11 cellular contexts compared by ENCODE assay signal in genomic region chr17:43018932-43019331, GRCh38. TPM values are rescaled to one million over a fixed set of nuclear protein-coding genes. Genes with fewer than 3 reads are reported as not detected.
DNase-seq lines count a peak whose midpoint lies in the region; ATAC-seq and TF ChIP-seq lines count a peak whose summit lies in the region.
"Had no signal": no experiment of that assay in that cellular context is flagged by ENCODE, and none has a peak within 500 bp of the region (broad histone marks: within the 10 kb centered on the region; RNA-seq: fewer than 3 reads in every experiment).

No MANE protein-coding gene starts in this region.

- H3K4me1 Mint-ChIP-seq in activated CD4-positive, alpha-beta T cell treated with anti-CD3 and anti-CD28 coated beads, Interleukin-2, amount 10 ng/mL, durations not matched to agents 24 days and 14 days = peaks cover 21% of the 10 kb centered on the region

- ATAC-seq in right cardiac atrium = no peak

- H2BK5ac ChIP-seq in mesenchymal stem cell (ENCODE audit: low read depth, low read length, poor library complexity, severe bottlenecking) = no peak overlapping the region

- H3K27ac ChIP-seq in left ventricle myocardium inferior (replicated peaks) (peak overlapping the region; percentile 89), right cardiac atrium (ENCODE audit: low read length) (no peak overlapping the region), adrenal gland (peak overlapping the region in 4 of 5 donors; percentile 5 to 97 (median 76)), mesenchymal stem cell (ENCODE audit: low read length, poor library complexity, severe bottlenecking) (no peak overlapping the region), vagina (peak overlapping the region; percentile 99)

- H2BK120ac ChIP-seq in mesenchymal stem cell (ENCODE audit: low read depth, low read length) = no peak overlapping the region

- H3K4me3 ChIP-seq in left ventricle myocardium inferior (peak overlapping the region; percentile 95), right cardiac atrium (ENCODE audit: low read length) (no peak overlapping the region), adrenal gland (no peak overlapping the region), mesenchymal stem cell (ENCODE audit: insufficient read depth in 1 of 2, low read depth in 1 of 2, low read length in 2 of 2) (peak overlapping the region in 1 of 2 experiments; percentile 99), vagina (no peak overlapping the region)

- H3K9me3 ChIP-seq in left ventricle myocardium inferior (replicated peaks) = no peaks in the 10 kb centered on the region
- no peaks in the 10 kb centered on the region for H3K9me3 ChIP-seq in right cardiac atrium (ENCODE audit: control insufficient read depth, low read length)
- no peaks in the 10 kb centered on the region for H3K9me3 ChIP-seq in adrenal gland (replicated peaks in 1 of 3)
- no peaks in the 10 kb centered on the region for H3K9me3 ChIP-seq in mesenchymal stem cell (ENCODE audit: control insufficient read depth, low read length)
- H3K9me3 ChIP-seq in vagina = no peaks in the 10 kb centered on the region

- H3K4me2 ChIP-seq in mesenchymal stem cell (ENCODE audit: low read length, poor library complexity, severe bottlenecking) = no peak overlapping the region

- peaks cover 2% of the 10 kb centered on the region for H3K27me3 Mint-ChIP-seq in activated CD4-positive, alpha-beta T cell treated with anti-CD3 and anti-CD28 coated beads, Interleukin-2, amount 10 ng/mL, durations not matched to agents 24 days and 14 days

- H3K36me3 Mint-ChIP-seq in activated CD4-positive, alpha-beta T cell treated with anti-CD3 and anti-CD28 coated beads, Interleukin-2, amount 10 ng/mL, durations not matched to agents 24 days and 14 days (ENCODE audit: low read depth) = peaks cover 7% of the 10 kb centered on the region

- no peak overlapping the region for H3K23ac ChIP-seq in mesenchymal stem cell (ENCODE audit: low read length in 2 of 2)

- H3K4me1 ChIP-seq in left ventricle myocardium inferior (peaks cover 80% of the 10 kb centered on the region), right cardiac atrium (ENCODE audit: control insufficient read depth, insufficient read depth, low read length) (peaks cover 22% of the 10 kb centered on the region), adrenal gland (replicated peaks in 1 of 2) (peaks cover 49 to 61% of the 10 kb centered on the region in 2 donors), mesenchymal stem cell (ENCODE audit: control insufficient read depth, insufficient read depth, low read depth, low read length) (peaks cover 25% of the 10 kb centered on the region), vagina (peaks cover 65% of the 10 kb centered on the region)

- H3K14ac ChIP-seq in mesenchymal stem cell (ENCODE audit: low read length in 2 of 2) = no peak overlapping the region

- no peak overlapping the region for H3K4me3 Mint-ChIP-seq in activated CD4-positive, alpha-beta T cell treated with anti-CD3 and anti-CD28 coated beads, Interleukin-2, amount 10 ng/mL, durations not matched to agents 24 days and 14 days

- H2AFZ ChIP-seq in mesenchymal stem cell (ENCODE audit: low read depth, low read length) = no peak overlapping the region

- no peak overlapping the region for H2BK12ac ChIP-seq in mesenchymal stem cell (ENCODE audit: low read length in 2 of 2)

- no peak for DNase-seq in left ventricle myocardium inferior
- DNase-seq in right cardiac atrium = no peak
- peak in 1 of 7 donors; percentile 51 for DNase-seq in adrenal gland
- peak; percentile 82 for DNase-seq in mesenchymal stem cell
- DNase-seq in vagina (ENCODE audit: extremely low spot score in 2 of 2) = no peak
- no peak for DNase-seq in activated CD4-positive, alpha-beta T cell treated with anti-CD3 and anti-CD28 coated beads, Interleukin-2, amount 10 ng/mL, durations not matched to agents 24 days and 14 days
- no peak for DNase-seq in putamen (ENCODE audit: low spot score)
- DNase-seq in NCI-H1694 (lab: John Stamatoyannopoulos, UW) = no peak
- DNase-seq: activated T-cell treated with anti-CD3 and anti-CD28 coated beads, Interleukin-2, amount 50 U/mL, for 48 hours had no signal

- H3K18ac ChIP-seq in mesenchymal stem cell (ENCODE audit: low read depth in 1 of 2, low read length in 2 of 2) = no peak overlapping the region

- H2AK5ac ChIP-seq in mesenchymal stem cell (ENCODE audit: low read length, severe bottlenecking) = no peak overlapping the region

- H2BK15ac ChIP-seq in mesenchymal stem cell (ENCODE audit: low read depth, poor library complexity, severe bottlenecking) = no peak overlapping the region

- peak overlapping the region; percentile 96 for H3K9ac ChIP-seq in mesenchymal stem cell (ENCODE audit: low read length)

- TF ChIP-seq POLR2A in adrenal gland (IDR thresholded peaks at IDR 0.05) (no peak), vagina (IDR thresholded peaks at IDR 0.05) (no peak)

- peaks cover 25% of the 10 kb centered on the region for H3K79me1 ChIP-seq in mesenchymal stem cell (replicated peaks; ENCODE audit: low read length, poor library complexity, severe bottlenecking)

- H3K36me3 ChIP-seq in left ventricle myocardium inferior (peaks cover 32% of the 10 kb centered on the region), adrenal gland (replicated peaks in 1 of 2) (peaks cover 0 to 27% of the 10 kb centered on the region in 2 donors), mesenchymal stem cell (ENCODE audit: control insufficient read depth in 1 of 2, insufficient read depth in 2 of 2, low read depth in 1 of 2, low read length in 2 of 2) (peaks cover 49 to 61% of the 10 kb centered on the region in 2 experiments), vagina (peaks cover 0 to 28% of the 10 kb centered on the region in 2 donors)

- no peak overlapping the region for H3K27ac Mint-ChIP-seq in activated CD4-positive, alpha-beta T cell treated with anti-CD3 and anti-CD28 coated beads, Interleukin-2, amount 10 ng/mL, durations not matched to agents 24 days and 14 days

- H4K8ac ChIP-seq in mesenchymal stem cell (ENCODE audit: low read length) = no peak overlapping the region

- TF ChIP-seq CTCF in left ventricle myocardium inferior (IDR thresholded peaks at IDR 0.05; ENCODE audit: borderline replicate concordance) (no peak), adrenal gland (IDR thresholded peaks at IDR 0.05) (no peak), vagina (IDR thresholded peaks at IDR 0.05) (no peak)

- H3K4ac ChIP-seq in mesenchymal stem cell (ENCODE audit: low read depth in 1 of 2, low read length in 2 of 2) = no peak overlapping the region

- no peak overlapping the region for H4K91ac ChIP-seq in mesenchymal stem cell (ENCODE audit: low read length)

- H3K27me3 ChIP-seq in left ventricle myocardium inferior (ENCODE audit: low read depth) (no peaks in the 10 kb centered on the region), right cardiac atrium (ENCODE audit: control insufficient read depth, insufficient read depth) (no peaks in the 10 kb centered on the region), adrenal gland (no peaks in the 10 kb centered on the region), mesenchymal stem cell (ENCODE audit: control insufficient read depth in 1 of 2, insufficient read depth in 1 of 2, low read length in 2 of 2) (no peaks in the 10 kb centered on the region), vagina (no peaks in the 10 kb centered on the region)

- WGBS in right cardiac atrium = 31% methylated on average over 4 of the region's 4 CpGs
- WGBS in adrenal gland, 4 donors = 29 to 33% (median 31%) methylated on average over 4 of the region's 4 CpGs
- WGBS in mesenchymal stem cell = 73% methylated on average over 4 of the region's 4 CpGs

- H3K9me3 Mint-ChIP-seq in activated CD4-positive, alpha-beta T cell treated with anti-CD3 and anti-CD28 coated beads, Interleukin-2, amount 10 ng/mL, durations not matched to agents 24 days and 14 days = no peaks in the 10 kb centered on the region
- H3K9me3 Mint-ChIP-seq: WTC11 had no signal

- intact Hi-C loops in left ventricle myocardium inferior (cut with micrococcal nuclease) (no loop called here), right cardiac atrium (cut with DNase I) (no loop called here), adrenal gland (cut with DNase I) (no loop called here), vagina (cut with DNase I) (no loop called here)
- intact Hi-C loops in activated CD4-positive, alpha-beta T cell treated with anti-CD3 and anti-CD28 coated beads, Interleukin-2, amount 10 ng/mL, durations not matched to agents 24 days and 14 days (cut with micrococcal nuclease) = no loop called here

RNA-seq across cellular contexts. Expression of gene VAT1, which starts 3.3 kb away (rescaled TPM):
- total RNA-seq in left ventricle myocardium inferior (68.2 TPM), right cardiac atrium (100 to 1,000 TPM in 1 of 4 donors, 10 to 100 TPM in 3; 85.9 to 107 (median 93.7) TPM), adrenal gland (100 to 1,000 TPM; 418 to 744 (median 465) TPM), vagina (179 TPM)
- polyA plus RNA-seq in right cardiac atrium (71.6 TPM), adrenal gland (100 to 1,000 TPM; 177 to 311 (median 269) TPM)
- polyA plus RNA-seq in mesenchymal stem cell (2013, experiment 1 of 2) = 775 TPM
- 762 TPM for polyA plus RNA-seq in mesenchymal stem cell (2013, experiment 2 of 2)
- 17.9 and 18.8 TPM in 2 replicates for total RNA-seq in activated CD4-positive, alpha-beta T cell treated with anti-CD3 and anti-CD28 coated beads, Interleukin-2, amount 10 ng/mL, durations not matched to agents 24 days and 14 days

RNA-seq across cellular contexts. Expression of gene RND2, which starts 6.1 kb away (rescaled TPM):
- total RNA-seq in left ventricle myocardium inferior (0.85 TPM), right cardiac atrium (1 to 10 TPM; 2.9 to 5.3 (median 4.2) TPM), adrenal gland (1 to 10 TPM; 2.0 to 8.2 (median 4.1) TPM), vagina (1.5 TPM)
- polyA plus RNA-seq in right cardiac atrium (3.2 TPM), adrenal gland (1 to 10 TPM; 2.4 to 6.3 (median 3.1) TPM)
- polyA plus RNA-seq in mesenchymal stem cell (2013, experiment 1 of 2) = 1.1 TPM
- 1.2 TPM for polyA plus RNA-seq in mesenchymal stem cell (2013, experiment 2 of 2)
- total RNA-seq in activated CD4-positive, alpha-beta T cell treated with anti-CD3 and anti-CD28 coated beads, Interleukin-2, amount 10 ng/mL, durations not matched to agents 24 days and 14 days = 0.07 TPM in 2 replicates
- total RNA-seq: RPMI7951 had no signal

RNA-seq across cellular contexts. Expression of gene IFI35, which starts 12.3 kb away (rescaled TPM):
- total RNA-seq in left ventricle myocardium inferior (11.5 TPM), right cardiac atrium (10 to 100 TPM; 15.1 to 20.3 (median 19.5) TPM), adrenal gland (10 to 100 TPM; 47.7 to 72.9 (median 64.8) TPM), vagina (15.2 TPM)
- polyA plus RNA-seq in right cardiac atrium (19.1 TPM), adrenal gland (10 to 100 TPM; 44.1 to 91.4 (median 68.1) TPM)
- polyA plus RNA-seq in mesenchymal stem cell (2013, experiment 1 of 2) = 27.4 TPM
- polyA plus RNA-seq in mesenchymal stem cell (2013, experiment 2 of 2) = 24.5 TPM
- total RNA-seq in activated CD4-positive, alpha-beta T cell treated with anti-CD3 and anti-CD28 coated beads, Interleukin-2, amount 10 ng/mL, durations not matched to agents 24 days and 14 days = 51.9 and 55.2 TPM in 2 replicates

RNA-seq across cellular contexts. Expression of gene RPL27, which starts 20.7 kb away (rescaled TPM):
- 759 TPM for total RNA-seq in left ventricle myocardium inferior
- 100 to 1,000 TPM; 651 to 877 (median 735) TPM for total RNA-seq in right cardiac atrium
- polyA plus RNA-seq in right cardiac atrium = 2,068 TPM
- 1,000 to 10,000 TPM in 2 of 8 donors, 100 to 1,000 TPM in 6; 356 to 1,313 (median 903) TPM for total RNA-seq in adrenal gland
- 1,000 to 10,000 TPM; 1,877 to 2,291 (median 1,931) TPM for polyA plus RNA-seq in adrenal gland
- 5,075 TPM for polyA plus RNA-seq in mesenchymal stem cell (2013, experiment 1 of 2)
- 4,888 TPM for polyA plus RNA-seq in mesenchymal stem cell (2013, experiment 2 of 2)
- total RNA-seq in vagina = 1,982 TPM
- 1,178 and 1,206 TPM in 2 replicates for total RNA-seq in activated CD4-positive, alpha-beta T cell treated with anti-CD3 and anti-CD28 coated beads, Interleukin-2, amount 10 ng/mL, durations not matched to agents 24 days and 14 days

RNA-seq across cellular contexts. Expression of gene RUNDC1, which starts 38.6 kb away (rescaled TPM):
- total RNA-seq in left ventricle myocardium inferior (12.1 TPM), right cardiac atrium (10 to 100 TPM in 3 of 4 donors, 1 to 10 TPM in 1; 9.8 to 14.4 (median 10.7) TPM), adrenal gland (10 to 100 TPM; 15.0 to 29.7 (median 18.2) TPM), vagina (21.4 TPM)
- polyA plus RNA-seq in right cardiac atrium (6.7 TPM), adrenal gland (10 to 100 TPM in 2 of 3 donors, 1 to 10 TPM in 1; 7.6 to 20.6 (median 10.3) TPM)
- 6.8 TPM for polyA plus RNA-seq in mesenchymal stem cell (2013, experiment 1 of 2)
- polyA plus RNA-seq in mesenchymal stem cell (2013, experiment 2 of 2) = 7.1 TPM
- 20.2 and 20.5 TPM in 2 replicates for total RNA-seq in activated CD4-positive, alpha-beta T cell treated with anti-CD3 and anti-CD28 coated beads, Interleukin-2, amount 10 ng/mL, durations not matched to agents 24 days and 14 days

Comparison
In these comparisons a context has a peak if more than half of its experiments do, and no peak if none do; other contexts are left out.
1. H3K27ac ChIP-seq: peak in left ventricle myocardium inferior (single experiment), adrenal gland (4 of 5) and vagina (single experiment); none in right cardiac atrium (single experiment) and mesenchymal stem cell (single experiment).